In genomic region chr3:57068437-57069089, GRCh38 we compare ENCODE assay signal across 9 cellular contexts. TPM values are rescaled to one million over a fixed set of nuclear protein-coding genes. Genes with fewer than 3 reads are reported as not detected.
DNase-seq lines count a peak whose midpoint lies in the region; ATAC-seq and TF ChIP-seq lines count a peak whose summit lies in the region.
"Had no signal": no experiment of that assay in that cellular context is flagged by ENCODE, and none has a peak within 500 bp of the region (broad histone marks: within the 10 kb centered on the region; RNA-seq: fewer than 3 reads in every experiment).

No MANE protein-coding gene starts in this region.

- H3K27ac ChIP-seq in esophagus squamous epithelium, result peak overlapping the region; percentile 80 to 88 (median 84)
- H3K27ac ChIP-seq in osteoblast (ENCODE audit: low read depth, low read length), result peak overlapping the region; percentile 18

- H3K4me2 ChIP-seq in osteoblast (ENCODE audit: insufficient read depth, low read length), result peak overlapping the region; percentile 68

- H3K4me3 ChIP-seq in esophagus squamous epithelium (peak overlapping the region in 2 of 4 donors; percentile 12 to 17), osteoblast (ENCODE audit: insufficient read depth, low read length) (peak overlapping the region; percentile 20)

- no peaks in the 10 kb centered on the region for H3K79me2 ChIP-seq in osteoblast (ENCODE audit: insufficient read depth, low read length)

- H3K36me3 ChIP-seq in esophagus squamous epithelium (no peaks in the 10 kb centered on the region), osteoblast (ENCODE audit: insufficient read depth, low read length) (no peaks in the 10 kb centered on the region)

- H3K9me3 ChIP-seq in esophagus squamous epithelium (no peaks in the 10 kb centered on the region), osteoblast (ENCODE audit: low read depth, low read length) (no peaks in the 10 kb centered on the region)

- H3K4me3 Mint-ChIP-seq in activated naive CD8-positive, alpha-beta T cell treated with anti-CD3 and anti-CD28 coated beads, Interleukin-2, amount 50 U/mL, for 24 hours, result no peak overlapping the region
- no peak overlapping the region for H3K4me3 Mint-ChIP-seq in activated naive CD8-positive, alpha-beta T cell treated with anti-CD3 and anti-CD28 coated beads for 36 hours

- DNase-seq in activated naive CD8-positive, alpha-beta T cell treated with anti-CD3 and anti-CD28 coated beads, Interleukin-2, amount 50 U/mL, for 24 hours, result peak; percentile 21
- DNase-seq in activated naive CD8-positive, alpha-beta T cell treated with anti-CD3 and anti-CD28 coated beads for 36 hours, result no peak
- DNase-seq in OCI-M1 (lab: John Stamatoyannopoulos, UW) (peak; percentile 44), esophagus squamous epithelium (lab: John Stamatoyannopoulos, UW) (peak; percentile 18), osteoblast (ENCODE audit: insufficient read length, low spot score, missing footprints) (peak; percentile 85), HuH-7 (ENCODE audit: low spot score) (no peak)
- no peak for DNase-seq in stimulated activated CD4-positive, alpha-beta T cell treated with anti-CD3 and anti-CD28 coated beads, Interleukin-4, amount 100 ng/mL, for 1 hour

- H3K4me1 Mint-ChIP-seq in activated naive CD8-positive, alpha-beta T cell treated with anti-CD3 and anti-CD28 coated beads, Interleukin-2, amount 50 U/mL, for 24 hours, result peaks cover 11% of the 10 kb centered on the region
- H3K4me1 Mint-ChIP-seq in activated naive CD8-positive, alpha-beta T cell treated with anti-CD3 and anti-CD28 coated beads for 36 hours, result peaks cover 7% of the 10 kb centered on the region

- intact Hi-C loops in esophagus squamous epithelium (cut with DNase I), result no loop called here

- TF ChIP-seq POLR2A in esophagus squamous epithelium (IDR thresholded peaks at IDR 0.05), result no peak

- peak overlapping the region; percentile 59 for H3K27ac Mint-ChIP-seq in activated naive CD8-positive, alpha-beta T cell treated with anti-CD3 and anti-CD28 coated beads, Interleukin-2, amount 50 U/mL, for 24 hours
- H3K27ac Mint-ChIP-seq in activated naive CD8-positive, alpha-beta T cell treated with anti-CD3 and anti-CD28 coated beads for 36 hours, result no peak overlapping the region

- WGBS in esophagus squamous epithelium, 2 donors, result 6 to 17% methylated on average over 11 of the region's 11 CpGs

- H3K4me1 ChIP-seq in esophagus squamous epithelium (peaks cover 13 to 65% (median 36%) of the 10 kb centered on the region in 3 donors), osteoblast (ENCODE audit: insufficient read depth, low read length) (peaks cover 13% of the 10 kb centered on the region)

- no peak overlapping the region for H2AFZ ChIP-seq in osteoblast (ENCODE audit: low read length)

- peak; percentile 86 for ATAC-seq in activated naive CD8-positive, alpha-beta T cell treated with anti-CD3 and anti-CD28 coated beads, Interleukin-2, amount 50 U/mL, for 24 hours
- ATAC-seq in HG02973 (IDR thresholded peaks at IDR 0.05; ENCODE audit: unreplicated experiment), result peak; percentile 99

- H3K36me3 Mint-ChIP-seq in activated naive CD8-positive, alpha-beta T cell treated with anti-CD3 and anti-CD28 coated beads, Interleukin-2, amount 50 U/mL, for 24 hours (ENCODE audit: low read depth), result no peaks in the 10 kb centered on the region
- H3K36me3 Mint-ChIP-seq in activated naive CD8-positive, alpha-beta T cell treated with anti-CD3 and anti-CD28 coated beads for 36 hours, result no peaks in the 10 kb centered on the region

- no peaks in the 10 kb centered on the region for H3K9me3 Mint-ChIP-seq in activated naive CD8-positive, alpha-beta T cell treated with anti-CD3 and anti-CD28 coated beads, Interleukin-2, amount 50 U/mL, for 24 hours
- H3K9me3 Mint-ChIP-seq in activated naive CD8-positive, alpha-beta T cell treated with anti-CD3 and anti-CD28 coated beads for 36 hours, result no peaks in the 10 kb centered on the region

- H3K27me3 ChIP-seq in esophagus squamous epithelium (no peaks in the 10 kb centered on the region), osteoblast (ENCODE audit: insufficient read depth, low read length) (no peaks in the 10 kb centered on the region)

- H4K20me1 ChIP-seq in osteoblast (ENCODE audit: insufficient read depth, low read length), result no peaks in the 10 kb centered on the region

- TF ChIP-seq CTCF in esophagus squamous epithelium (IDR thresholded peaks at IDR 0.05) (no peak), osteoblast (IDR thresholded peaks at IDR 0.05; ENCODE audit: extremely low read depth, low read depth, low read length) (no peak)

- peaks cover 12% of the 10 kb centered on the region for H3K27me3 Mint-ChIP-seq in activated naive CD8-positive, alpha-beta T cell treated with anti-CD3 and anti-CD28 coated beads, Interleukin-2, amount 50 U/mL, for 24 hours
- peaks cover 32% of the 10 kb centered on the region for H3K27me3 Mint-ChIP-seq in activated naive CD8-positive, alpha-beta T cell treated with anti-CD3 and anti-CD28 coated beads for 36 hours

RNA-seq across cellular contexts. Expression of gene SPATA12, which starts 8.1 kb away (rescaled TPM):
- total RNA-seq in activated naive CD8-positive, alpha-beta T cell treated with anti-CD3 and anti-CD28 coated beads for 36 hours, result not detected
- under 1 TPM in 1 of 4 donors, not detected in 3; 0.09 TPM for total RNA-seq in esophagus squamous epithelium
- total RNA-seq in osteoblast, result not detected in 2 replicates
- total RNA-seq: temporal lobe had no signal

Comparison
In these comparisons a context has a peak if more than half of its experiments do, and no peak if none do; other contexts are left out.
1. DNase-seq: peak in activated naive CD8-positive, alpha-beta T cell treated with anti-CD3 and anti-CD28 coated beads, Interleukin-2, amount 50 U/mL, for 24 hours (single experiment), OCI-M1 (single experiment), esophagus squamous epithelium (single experiment) and osteoblast (single experiment); none in activated naive CD8-positive, alpha-beta T cell treated with anti-CD3 and anti-CD28 coated beads for 36 hours (single experiment), stimulated activated CD4-positive, alpha-beta T cell treated with anti-CD3 and anti-CD28 coated beads, Interleukin-4, amount 100 ng/mL, for 1 hour (single experiment) and HuH-7 (single experiment).